8 cellular contexts compared by ENCODE assay signal in genomic region chr6:30615219-30615957, GRCh38. TPM values are rescaled to one million over a fixed set of nuclear protein-coding genes. Genes with fewer than 3 reads are reported as not detected.
DNase-seq lines count a peak whose midpoint lies in the region; ATAC-seq and TF ChIP-seq lines count a peak whose summit lies in the region.

No MANE protein-coding gene starts in this region.

- intact Hi-C loops in CD8-positive, alpha-beta T cell (cut with DNase I, micrococcal nuclease) = loop anchor here (1.0 to 10.0 kb wide), 7 partner anchors 74 to 1562 kb away; partner anchors contain the start of genes HLA-B (in 2 of the 2), TRIM39 (in 2 of the 2), AGPAT1 (in 1 of the 2) and PPP1R11 (in 1 of the 2)
- intact Hi-C loops in heart right ventricle (cut with DNase I) = loop anchor here in 3 of 10 donors (5.0 kb wide), 3 partner anchors 72 to 127 kb away; partner anchors contain the start of genes FLOT1 (in 1 of the 3), IER3 (in 1 of the 3), PPP1R18 (in 1 of the 3) and TUBB (in 1 of the 3)

- H3K4me1 ChIP-seq in CD8-positive, alpha-beta T cell (ENCODE audit: insufficient read depth, low read length) = peaks cover 58% of the 10 kb centered on the region
- no peaks in the 10 kb centered on the region for H3K4me1 ChIP-seq in NT2/D1 (ENCODE audit: insufficient read depth, insufficient read length)
- H3K4me1 ChIP-seq in heart right ventricle = peaks cover 14 to 60% (median 56%) of the 10 kb centered on the region in 9 donors
- H3K4me1 ChIP-seq in trophoblast cell (ENCODE audit: control insufficient read depth in 1 of 2, insufficient read depth in 2 of 2, low read length in 2 of 2) = peaks cover 3 to 6% of the 10 kb centered on the region in 2 experiments

- 0 to 1% methylated on average over 10 of the region's 10 CpGs for WGBS in heart right ventricle, 2 donors
- WGBS in trophoblast cell (ENCODE audit: extremely low coverage, insufficient coverage, insufficient read length) = no CpG with 5 or more reads among the region's 10 CpGs

- no peaks in the 10 kb centered on the region for H3K27me3 ChIP-seq in CD8-positive, alpha-beta T cell (ENCODE audit: insufficient read depth, low read length)
- H3K27me3 ChIP-seq in NT2/D1 (ENCODE audit: insufficient read depth, insufficient read length) (no peaks in the 10 kb centered on the region), heart right ventricle (no peaks in the 10 kb centered on the region), trophoblast cell (ENCODE audit: insufficient read depth, low read length) (no peaks in the 10 kb centered on the region)

- H2AFZ ChIP-seq in trophoblast cell (ENCODE audit: insufficient read depth, low read length, poor library complexity) = no peak overlapping the region

- no peak overlapping the region for H3K23ac ChIP-seq in trophoblast cell (ENCODE audit: low read length)

- H3K27ac Mint-ChIP-seq in CD8-positive, alpha-beta T cell = peak overlapping the region; percentile 100
- H3K27ac Mint-ChIP-seq in activated naive CD8-positive, alpha-beta T cell treated with anti-CD3 and anti-CD28 coated beads, Interleukin-2, amount 50 U/mL, for 24 hours = peak overlapping the region; percentile 99

- peak overlapping the region; percentile 52 for H2BK120ac ChIP-seq in trophoblast cell (ENCODE audit: insufficient read depth, low read length, poor library complexity)

- H3K4me2 ChIP-seq in trophoblast cell (ENCODE audit: low read length) = peak overlapping the region; percentile 69

- H2BK12ac ChIP-seq in trophoblast cell (ENCODE audit: low read length) = no peak overlapping the region

- H4K12ac ChIP-seq in trophoblast cell (ENCODE audit: low read depth, low read length) = peak overlapping the region; percentile 58

- H3K36me3 ChIP-seq in CD8-positive, alpha-beta T cell (ENCODE audit: insufficient read depth, low read length) = peaks cover 18% of the 10 kb centered on the region
- peaks cover 66% of the 10 kb centered on the region for H3K36me3 ChIP-seq in NT2/D1 (ENCODE audit: insufficient read depth, insufficient read length, low read length)
- H3K36me3 ChIP-seq in heart right ventricle = peaks cover 4 to 51% (median 19%) of the 10 kb centered on the region in 9 donors
- H3K36me3 ChIP-seq in trophoblast cell (ENCODE audit: control insufficient read depth in 1 of 2, insufficient read depth in 2 of 2, low read length in 2 of 2) = peaks cover 12 to 18% of the 10 kb centered on the region in 2 experiments

- peak overlapping the region; percentile 100 for H3K27ac ChIP-seq in CD8-positive, alpha-beta T cell (ENCODE audit: low read depth, low read length)
- H3K27ac ChIP-seq in heart right ventricle (peak overlapping the region; percentile 80 to 98 (median 93)), trophoblast cell (ENCODE audit: low read depth, low read length) (peak overlapping the region; percentile 90)

- DNase-seq in CD8-positive, alpha-beta T cell = peak in 6 of 7 experiments; percentile 25 to 76 (median 38)
- DNase-seq in HT1080 (ENCODE audit: low read depth) = peak; percentile 87
- DNase-seq in NT2/D1 (ENCODE audit: low read depth, low spot score) = peak; percentile 74
- DNase-seq in activated naive CD8-positive, alpha-beta T cell treated with anti-CD3 and anti-CD28 coated beads, Interleukin-2, amount 50 U/mL, for 24 hours = peak; percentile 35
- DNase-seq in heart right ventricle = peak in 1 of 2 donors; percentile 52
- DNase-seq in trophoblast cell = peak in 1 of 2 donors; percentile 67

- no peaks in the 10 kb centered on the region for H3K9me3 ChIP-seq in CD8-positive, alpha-beta T cell (ENCODE audit: low read length)
- no peaks in the 10 kb centered on the region for H3K9me3 ChIP-seq in NT2/D1 (ENCODE audit: insufficient read depth, low read length)
- no peaks in the 10 kb centered on the region for H3K9me3 ChIP-seq in heart right ventricle
- H3K9me3 ChIP-seq in trophoblast cell (ENCODE audit: insufficient read depth, low read depth, low read length) = no peaks in the 10 kb centered on the region

- H3K4me3 Mint-ChIP-seq in CD8-positive, alpha-beta T cell = peak overlapping the region; percentile 100
- peak overlapping the region; percentile 98 for H3K4me3 Mint-ChIP-seq in activated naive CD8-positive, alpha-beta T cell treated with anti-CD3 and anti-CD28 coated beads, Interleukin-2, amount 50 U/mL, for 24 hours

- peak overlapping the region; percentile 72 for H3K18ac ChIP-seq in trophoblast cell (ENCODE audit: low read length)

- POLR2A ChIA-PET in CD8-positive, alpha-beta T cell (lab: Charles Lee) = interaction anchor here (0.7 to 4.8 kb wide), 41 partner anchors 10 to 1121 kb away, joined by 3 to 100 read pairs (median 7); partner anchors contain the start of genes ABCF1, ATAT1, C6orf136 and DHX16

- H3K9me3 Mint-ChIP-seq in CD8-positive, alpha-beta T cell = no peaks in the 10 kb centered on the region
- H3K9me3 Mint-ChIP-seq in activated naive CD8-positive, alpha-beta T cell treated with anti-CD3 and anti-CD28 coated beads, Interleukin-2, amount 50 U/mL, for 24 hours = no peaks in the 10 kb centered on the region

- H2BK5ac ChIP-seq in trophoblast cell (ENCODE audit: low read depth, low read length, poor library complexity) = peak overlapping the region; percentile 70

- peaks cover 48% of the 10 kb centered on the region for H3K36me3 Mint-ChIP-seq in CD8-positive, alpha-beta T cell
- H3K36me3 Mint-ChIP-seq in activated naive CD8-positive, alpha-beta T cell treated with anti-CD3 and anti-CD28 coated beads, Interleukin-2, amount 50 U/mL, for 24 hours (ENCODE audit: low read depth) = peaks cover 78% of the 10 kb centered on the region

- H3K4ac ChIP-seq in trophoblast cell (ENCODE audit: low read depth, low read length) = peak overlapping the region; percentile 33

- H3K27me3 Mint-ChIP-seq in CD8-positive, alpha-beta T cell (ENCODE audit: low read depth) = no peaks in the 10 kb centered on the region
- H3K27me3 Mint-ChIP-seq in activated naive CD8-positive, alpha-beta T cell treated with anti-CD3 and anti-CD28 coated beads, Interleukin-2, amount 50 U/mL, for 24 hours = peaks cover 4% of the 10 kb centered on the region

- CTCF ChIA-PET in CD8-positive, alpha-beta T cell (lab: Charles Lee) = interaction anchor here (0.8 to 4.3 kb wide), 9 partner anchors 10 to 132 kb away, joined by 3 to 25 read pairs (median 7); no protein-coding TSS in a partner anchor

- peak overlapping the region; percentile 59 for H3K14ac ChIP-seq in trophoblast cell (ENCODE audit: low read length)

- peak overlapping the region; percentile 99 for H3K9ac ChIP-seq in NT2/D1 (ENCODE audit: insufficient read length, low read depth)
- H3K9ac ChIP-seq in trophoblast cell (ENCODE audit: low read length) = peak overlapping the region; percentile 98

- peaks cover 15% of the 10 kb centered on the region for H3K79me2 ChIP-seq in trophoblast cell (ENCODE audit: control insufficient read depth, insufficient read depth, low read length, poor library complexity)

- no peak for TF ChIP-seq CTCF in CD8-positive, alpha-beta T cell (IDR thresholded peaks at IDR 0.05)
- no peak for TF ChIP-seq CTCF in heart right ventricle (IDR thresholded peaks at IDR 0.05)

- H2AK5ac ChIP-seq in trophoblast cell (ENCODE audit: low read length) = no peak overlapping the region

- H3K79me1 ChIP-seq in trophoblast cell (ENCODE audit: low read length) = peaks cover 16% of the 10 kb centered on the region

- no peak for ATAC-seq in CD8-positive, alpha-beta T cell
- no peak for ATAC-seq in activated naive CD8-positive, alpha-beta T cell treated with anti-CD3 and anti-CD28 coated beads, Interleukin-2, amount 50 U/mL, for 24 hours
- peak in 1 of 8 donors; percentile 15 for ATAC-seq in heart right ventricle
- ATAC-seq in GM21447 (IDR thresholded peaks at IDR 0.05; ENCODE audit: unreplicated experiment) = no peak
- no peak for ATAC-seq in GM21717 (IDR thresholded peaks at IDR 0.05; ENCODE audit: unreplicated experiment)

- H4K8ac ChIP-seq in trophoblast cell (ENCODE audit: low read depth, low read length) = peak overlapping the region; percentile 66

- H4K91ac ChIP-seq in trophoblast cell (ENCODE audit: low read depth, low read length) = peak overlapping the region; percentile 72

- H3K4me1 Mint-ChIP-seq in CD8-positive, alpha-beta T cell (ENCODE audit: low read depth) = peaks cover 56% of the 10 kb centered on the region
- peaks cover 70% of the 10 kb centered on the region for H3K4me1 Mint-ChIP-seq in activated naive CD8-positive, alpha-beta T cell treated with anti-CD3 and anti-CD28 coated beads, Interleukin-2, amount 50 U/mL, for 24 hours

- peak overlapping the region; percentile 96 for H3K4me3 ChIP-seq in CD8-positive, alpha-beta T cell (ENCODE audit: low read depth, low read length)
- H3K4me3 ChIP-seq in NT2/D1 (ENCODE audit: insufficient read length, low read depth) (peak overlapping the region; percentile 96), heart right ventricle (peak overlapping the region; percentile 57 to 94 (median 76)), trophoblast cell (ENCODE audit: low read depth, low read length) (peak overlapping the region; percentile 45)

RNA-seq across cellular contexts. Expression of gene PPP1R10, which starts 1.7 kb away (rescaled TPM):
- total RNA-seq in CD8-positive, alpha-beta T cell = 10 to 100 TPM; 85.5 to 95.4 TPM
- total RNA-seq in HT1080 (2014; rRNA removed; shearing (Covaris generic)) = 27.0 and 29.5 TPM in 2 replicates
- 16.5 and 17.4 TPM in 2 replicates for polyA plus RNA-seq in HT1080 (2015; cell fraction: cytosol; rRNA removed)
- polyA plus RNA-seq in HT1080 (2015; cell fraction: nucleus; rRNA removed) = 58.4 and 62.3 TPM in 2 replicates
- total RNA-seq in heart right ventricle = 10 to 100 TPM; 24.9 to 51.1 (median 33.1) TPM
- polyA plus RNA-seq in heart right ventricle = 10 to 100 TPM in 1 of 2 donors, 1 to 10 TPM in 1; 7.8 to 17.0 TPM
- 153 and 155 TPM in 2 replicates for polyA plus RNA-seq in trophoblast cell (2013)

RNA-seq across cellular contexts. Expression of gene MRPS18B, which starts 2.3 kb away (rescaled TPM):
- total RNA-seq in CD8-positive, alpha-beta T cell = 10 to 100 TPM; 13.5 to 16.4 TPM
- 112 and 132 TPM in 2 replicates for total RNA-seq in HT1080 (2014; rRNA removed; shearing (Covaris generic))
- polyA plus RNA-seq in HT1080 (2015; cell fraction: cytosol; rRNA removed) = 120 and 145 TPM in 2 replicates
- polyA plus RNA-seq in HT1080 (2015; cell fraction: nucleus; rRNA removed) = 101 and 131 TPM in 2 replicates
- total RNA-seq in heart right ventricle = 100 to 1,000 TPM; 106 to 144 (median 127) TPM
- 100 to 1,000 TPM in 1 of 2 donors, 10 to 100 TPM in 1; 48.4 to 169 TPM for polyA plus RNA-seq in heart right ventricle
- polyA plus RNA-seq in trophoblast cell (2013) = 35.8 and 36.9 TPM in 2 replicates

RNA-seq across cellular contexts. Expression of gene ATAT1, which starts 11.3 kb away (rescaled TPM):
- total RNA-seq in CD8-positive, alpha-beta T cell = 1 to 10 TPM; 4.2 to 6.8 TPM
- total RNA-seq in HT1080 (2014; rRNA removed; shearing (Covaris generic)) = 4.5 and 6.6 TPM in 2 replicates
- polyA plus RNA-seq in HT1080 (2015; cell fraction: cytosol; rRNA removed) = 8.9 and 9.7 TPM in 2 replicates
- 28.3 and 35.2 TPM in 2 replicates for polyA plus RNA-seq in HT1080 (2015; cell fraction: nucleus; rRNA removed)
- total RNA-seq in heart right ventricle = 1 to 10 TPM; 1.8 to 4.6 (median 2.8) TPM
- 1 to 10 TPM; 3.2 to 4.5 TPM for polyA plus RNA-seq in heart right ventricle
- polyA plus RNA-seq in trophoblast cell (2013) = 25.4 and 28.5 TPM in 2 replicates

RNA-seq across cellular contexts. Expression of gene C6orf136, which starts 31.5 kb away (rescaled TPM):
- 10 to 100 TPM; 31.4 to 36.0 TPM for total RNA-seq in CD8-positive, alpha-beta T cell
- total RNA-seq in HT1080 (2014; rRNA removed; shearing (Covaris generic)) = 10.5 and 16.2 TPM in 2 replicates
- polyA plus RNA-seq in HT1080 (2015; cell fraction: cytosol; rRNA removed) = 16.5 and 18.6 TPM in 2 replicates
- polyA plus RNA-seq in HT1080 (2015; cell fraction: nucleus; rRNA removed) = 22.1 and 28.0 TPM in 2 replicates
- total RNA-seq in heart right ventricle = 10 to 100 TPM; 39.8 to 77.4 (median 53.3) TPM
- 100 to 1,000 TPM in 1 of 2 donors, 10 to 100 TPM in 1; 42.4 to 134 TPM for polyA plus RNA-seq in heart right ventricle
- polyA plus RNA-seq in trophoblast cell (2013) = 17.3 and 18.1 TPM in 2 replicates

RNA-seq across cellular contexts. Expression of gene ABCF1, which starts 44.1 kb away (rescaled TPM):
- total RNA-seq in CD8-positive, alpha-beta T cell = 100 to 1,000 TPM; 121 to 130 TPM
- total RNA-seq in HT1080 (2014; rRNA removed; shearing (Covaris generic)) = 72.3 and 77.8 TPM in 2 replicates
- polyA plus RNA-seq in HT1080 (2015; cell fraction: cytosol; rRNA removed) = 43.7 and 46.3 TPM in 2 replicates
- polyA plus RNA-seq in HT1080 (2015; cell fraction: nucleus; rRNA removed) = 75.0 and 77.1 TPM in 2 replicates
- total RNA-seq in heart right ventricle = 10 to 100 TPM; 37.1 to 49.1 (median 42.1) TPM
- 10 to 100 TPM; 32.6 to 36.6 TPM for polyA plus RNA-seq in heart right ventricle
- 67.5 and 68.9 TPM in 2 replicates for polyA plus RNA-seq in trophoblast cell (2013)

Comparison
In these comparisons a context has a peak if more than half of its experiments do, and no peak if none do; other contexts are left out.
1. H3K4me3 ChIP-seq: peak in every context shown above with its lines; median percentile 96 in CD8-positive, alpha-beta T cell; 96 in NT2/D1; 76 in heart right ventricle; 45 in trophoblast cell.